Comparison of ENCODE assay signal across 8 cellular contexts in genomic region chr2:190679813-190680591, GRCh38. TPM values are rescaled to one million over a fixed set of nuclear protein-coding genes. Genes with fewer than 3 reads are reported as not detected.
DNase-seq lines count a peak whose midpoint lies in the region; ATAC-seq and TF ChIP-seq lines count a peak whose summit lies in the region.

No MANE protein-coding gene starts in this region.

- H3K27ac Mint-ChIP-seq in T-cell (peak overlapping the region in 1 of 2 donors; percentile 73), brain (peak overlapping the region in 4 of 5 experiments; percentile 14 to 84 (median 38))

- intact Hi-C loops in left colon (cut with DNase I, micrococcal nuclease): no loop called here

- H3K9me3 Mint-ChIP-seq in T-cell (no peaks in the 10 kb centered on the region), brain (no peaks in the 10 kb centered on the region)

- peaks cover 24% of the 10 kb centered on the region for H3K36me3 Mint-ChIP-seq in T-cell
- H3K36me3 Mint-ChIP-seq in brain: peaks cover 15% of the 10 kb centered on the region

- TF ChIP-seq CTCF in brain (conservative IDR thresholded peaks at IDR 0.05): peak; percentile 23 to 67

- H3K4me1 Mint-ChIP-seq in T-cell (peaks cover 38 to 43% (median 40%) of the 10 kb centered on the region in 3 donors), brain (peaks cover 36% of the 10 kb centered on the region)

- CTCF ChIA-PET in T-cell (lab: Charles Lee): interaction anchor here (0.6 to 3.3 kb wide), 22 partner anchors 9 to 997 kb away, joined by 3 to 17 read pairs (median 3); no protein-coding TSS in a partner anchor

- DNase-seq in Daoy (ENCODE audit: low read depth): peak; percentile 73
- DNase-seq in T-cell: peak; percentile 14 to 68 (median 53)
- peak; percentile 37 to 71 for DNase-seq in left colon
- peak; percentile 28 to 29 for DNase-seq in stimulated activated CD8-positive, alpha-beta memory T cell treated with anti-CD3 and anti-CD28 coated beads, Interleukin-15, amount 100 ng/mL, for 48 hours (ENCODE audit: low read depth in 2 of 2)
- no peak for DNase-seq in NOMO-1 (lab: John Stamatoyannopoulos, UW; ENCODE audit: unreplicated experiment in 2 of 2)

- ATAC-seq in GM19467 (IDR thresholded peaks at IDR 0.05; ENCODE audit: unreplicated experiment) (peak; percentile 46), HG03520 (IDR thresholded peaks at IDR 0.05; ENCODE audit: unreplicated experiment) (peak; percentile 47), T-cell (replicated peaks in 1 of 4) (peak; percentile 60 to 82 (median 78)), left colon (peak; percentile 84)

- H3K27me3 Mint-ChIP-seq in T-cell (no peaks in the 10 kb centered on the region), brain (no peaks in the 10 kb centered on the region)

- POLR2A ChIA-PET in T-cell (lab: Charles Lee): interaction anchor here in 1 of 2 donors (0.9 kb wide), 1 partner anchor 13 kb away, joined by 3 read pairs; no protein-coding TSS in a partner anchor

- H3K4me3 Mint-ChIP-seq in T-cell (peak overlapping the region in 1 of 3 donors; percentile 3), brain (no peak overlapping the region)

RNA-seq across cellular contexts. Expression of gene NAB1, which starts 31.1 kb away (rescaled TPM):
- 47.6 and 51.0 TPM in 2 replicates for total RNA-seq in Daoy (2014; rRNA removed; shearing (Covaris generic))
- total RNA-seq in T-cell (10 to 100 TPM; 17.7 to 22.1 (median 19.2) TPM), left colon (10 to 100 TPM; 21.9 to 30.9 TPM)
- polyA plus RNA-seq in brain (ENCODE audit: insufficient read depth, low read depth, low replicate concordance): 27.4 TPM

Comparison
In these comparisons a context has a peak if more than half of its experiments do, and no peak if none do; other contexts are left out.
1. DNase-seq: peak in Daoy (single experiment), T-cell (34 of 34), left colon (2 of 2) and stimulated activated CD8-positive, alpha-beta memory T cell treated with anti-CD3 and anti-CD28 coated beads, Interleukin-15, amount 100 ng/mL, for 48 hours (2 of 2); none in NOMO-1 (0 of 2).
2. Peak in every context shown above with its lines, with median percentiles within 50 percentile points of each other: ATAC-seq.